ENCODE assay signal across 11 cellular contexts in the genomic region with DNA sequence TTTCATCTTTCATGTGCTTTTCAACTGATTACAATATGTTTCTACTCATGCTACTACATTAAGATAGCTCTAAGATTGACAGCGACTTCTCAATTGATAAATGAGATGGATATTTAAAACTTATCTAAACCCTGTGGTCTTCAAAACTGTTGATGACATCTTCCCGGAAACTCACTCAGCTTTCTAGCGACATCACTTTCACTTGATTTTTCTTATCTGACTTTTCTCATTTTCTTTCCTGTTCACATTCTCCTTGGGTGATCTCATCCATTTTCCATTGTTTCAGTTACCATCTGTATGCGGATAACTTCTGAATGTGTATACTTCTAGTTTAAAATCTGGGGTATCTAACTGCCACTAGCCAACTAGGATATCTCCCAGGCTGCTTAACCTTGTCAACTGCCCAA. TPM values are rescaled to one million over a fixed set of nuclear protein-coding genes. Genes with fewer than 3 reads are reported as not detected.
A peak's percentile ranks its signal among the peaks of the same experiment; 100 is the strongest.
DNase-seq lines count a peak whose midpoint lies in the region; ATAC-seq, FAIRE-seq and TF ChIP-seq lines count a peak whose summit lies in the region.
"Had no signal": no experiment of that assay in that cellular context is flagged by ENCODE, and none has a peak within 500 bp of the region (broad histone marks: within the 10 kb centered on the region; RNA-seq: fewer than 3 reads in every experiment).

No MANE protein-coding gene starts in this region.

- peaks cover 89% of the 10 kb centered on the region for H3K79me2 ChIP-seq in astrocyte (ENCODE audit: insufficient read depth, low read length)

- peaks cover 20 to 65% (median 60%) of the 10 kb centered on the region in 11 experiments for H3K36me3 ChIP-seq in BLaER1 treated with 17β-estradiol and CSF1 and Interleukin-3, amounts not matched to agents 10 nM and 100 nM
- peaks cover 7% of the 10 kb centered on the region for H3K36me3 ChIP-seq in astrocyte (ENCODE audit: insufficient read depth, low read length)

- H3K27ac ChIP-seq in BLaER1 treated with 17β-estradiol and CSF1 and Interleukin-3, amounts not matched to agents 10 nM and 100 nM = no peak overlapping the region
- H3K27ac ChIP-seq in astrocyte (ENCODE audit: low read depth, low read length) = peak overlapping the region; percentile 89

- H3K27ac Mint-ChIP-seq in astrocyte (ENCODE audit: unreplicated experiment) (peak overlapping the region; percentile 92), memory B cell (peak overlapping the region; percentile 81)

- H3K27me3 ChIP-seq in BLaER1 treated with 17β-estradiol and CSF1 and Interleukin-3, amounts not matched to agents 10 nM and 100 nM = no peaks in the 10 kb centered on the region
- no peaks in the 10 kb centered on the region for H3K27me3 ChIP-seq in astrocyte (ENCODE audit: insufficient read depth, low read length)

- H3K4me2 ChIP-seq in BLaER1 treated with 17β-estradiol and CSF1 and Interleukin-3, amounts not matched to agents 10 nM and 100 nM = peak overlapping the region; percentile 40 to 97 (median 92); a peak in 20 of 22 replicates
- peak overlapping the region; percentile 89 for H3K4me2 ChIP-seq in astrocyte (ENCODE audit: low read length)

- H3K9me3 Mint-ChIP-seq in astrocyte (ENCODE audit: unreplicated experiment) = no peaks in the 10 kb centered on the region
- no peaks in the 10 kb centered on the region for H3K9me3 Mint-ChIP-seq in memory B cell

- no peak for TF ChIP-seq CTCF in astrocyte (IDR thresholded peaks at IDR 0.05; ENCODE audit: insufficient read depth, low read depth, low read length)

- no peak for FAIRE-seq in astrocyte (lab: Jason Lieb, UNC)

- H3K4me3 ChIP-seq in BLaER1 treated with 17β-estradiol and CSF1 and Interleukin-3, amounts not matched to agents 10 nM and 100 nM = no peak overlapping the region
- H3K4me3 ChIP-seq in astrocyte (ENCODE audit: insufficient read depth, low read depth, low read length) = peak overlapping the region; percentile 45

- H3K4me3 Mint-ChIP-seq in astrocyte (ENCODE audit: unreplicated experiment) (peak overlapping the region; percentile 99), memory B cell (peak overlapping the region; percentile 37)

- in situ Hi-C loops in KBM-7 (cut with MboI; ENCODE audit: low pct_unique_long_range_greater_than_20kb, low sequenced_read_pairs) = no loop called here

- H4K20me1 ChIP-seq in BLaER1 treated with 17β-estradiol and CSF1 and Interleukin-3, amounts not matched to agents 10 nM and 100 nM = peaks cover 75 to 84% (median 79%) of the 10 kb centered on the region in 11 experiments
- peaks cover 51% of the 10 kb centered on the region for H4K20me1 ChIP-seq in astrocyte (ENCODE audit: insufficient read depth, low read length)

- H3K9me3 ChIP-seq in BLaER1 treated with 17β-estradiol and CSF1 and Interleukin-3, amounts not matched to agents 10 nM and 100 nM (replicated peaks in 1 of 11) = no peaks in the 10 kb centered on the region
- H3K9me3 ChIP-seq in astrocyte (ENCODE audit: insufficient read depth, low read depth, low read length) = no peaks in the 10 kb centered on the region

- DNase-seq in M059J (ENCODE audit: low read depth) (peak; percentile 45), astrocyte (ENCODE audit: low read depth) (peak; percentile 77), memory B cell (ENCODE audit: low spot score in 2 of 2) (no peak), NCI-H510A (lab: John Stamatoyannopoulos, UW) (no peak), KBM-7 (no peak), midbrain (lab: John Stamatoyannopoulos, UW) (no peak)
- DNase-seq: DMS153, NCI-H1694, retina had no signal

- H3K9ac ChIP-seq in BLaER1 treated with 17β-estradiol and CSF1 and Interleukin-3, amounts not matched to agents 10 nM and 100 nM = peak overlapping the region in 5 of 11 experiments; percentile 3 to 31 (median 13); a peak in 2 of 22 replicates
- H3K9ac ChIP-seq in astrocyte (ENCODE audit: low read length) = peak overlapping the region; percentile 71

- H3K4me1 Mint-ChIP-seq in astrocyte (ENCODE audit: low read depth, unreplicated experiment) (peaks cover 24% of the 10 kb centered on the region), memory B cell (peaks cover 31% of the 10 kb centered on the region)

- H3K36me3 Mint-ChIP-seq in astrocyte (ENCODE audit: low read depth, unreplicated experiment) (peaks cover 5% of the 10 kb centered on the region), memory B cell (peaks cover 12% of the 10 kb centered on the region)

- no peak for ATAC-seq in memory B cell (ENCODE audit: low read depth)
- no peak for ATAC-seq in HG03439 (IDR thresholded peaks at IDR 0.05; ENCODE audit: unreplicated experiment)

- H3K4me1 ChIP-seq in BLaER1 treated with 17β-estradiol and CSF1 and Interleukin-3, amounts not matched to agents 10 nM and 100 nM = peaks cover 17 to 37% (median 28%) of the 10 kb centered on the region in 10 experiments
- H3K4me1 ChIP-seq in astrocyte (ENCODE audit: insufficient read depth, low read length) = peaks cover 28% of the 10 kb centered on the region

- H2AFZ ChIP-seq in astrocyte (ENCODE audit: low read depth, low read length) = no peak overlapping the region

- H3K27me3 Mint-ChIP-seq in astrocyte (ENCODE audit: low read depth, unreplicated experiment) = no peaks in the 10 kb centered on the region
- H3K27me3 Mint-ChIP-seq in memory B cell = no peaks in the 10 kb centered on the region

RNA-seq across cellular contexts. Expression of gene POLR2B, which starts 3.1 kb away (rescaled TPM):
- total RNA-seq in M059J (2014; rRNA removed; shearing (Covaris generic)) = 141 and 147 TPM in 2 replicates
- total RNA-seq in astrocyte = 115 and 135 TPM in 2 replicates

RNA-seq across cellular contexts. Expression of gene NOA1, which starts 4.4 kb away (rescaled TPM):
- 10.8 and 12.4 TPM in 2 replicates for total RNA-seq in M059J (2014; rRNA removed; shearing (Covaris generic))
- total RNA-seq in astrocyte = 16.2 and 17.0 TPM in 2 replicates

Comparison
In these comparisons a context has a peak if more than half of its experiments do, and no peak if none do; other contexts are left out.
1. DNase-seq: peak in M059J (single experiment) and astrocyte (single experiment); none in memory B cell (0 of 2), NCI-H510A (single experiment), KBM-7 (single experiment) and midbrain (single experiment).